Comparison of ENCODE assay signal across 8 cellular contexts in the genomic region with DNA sequence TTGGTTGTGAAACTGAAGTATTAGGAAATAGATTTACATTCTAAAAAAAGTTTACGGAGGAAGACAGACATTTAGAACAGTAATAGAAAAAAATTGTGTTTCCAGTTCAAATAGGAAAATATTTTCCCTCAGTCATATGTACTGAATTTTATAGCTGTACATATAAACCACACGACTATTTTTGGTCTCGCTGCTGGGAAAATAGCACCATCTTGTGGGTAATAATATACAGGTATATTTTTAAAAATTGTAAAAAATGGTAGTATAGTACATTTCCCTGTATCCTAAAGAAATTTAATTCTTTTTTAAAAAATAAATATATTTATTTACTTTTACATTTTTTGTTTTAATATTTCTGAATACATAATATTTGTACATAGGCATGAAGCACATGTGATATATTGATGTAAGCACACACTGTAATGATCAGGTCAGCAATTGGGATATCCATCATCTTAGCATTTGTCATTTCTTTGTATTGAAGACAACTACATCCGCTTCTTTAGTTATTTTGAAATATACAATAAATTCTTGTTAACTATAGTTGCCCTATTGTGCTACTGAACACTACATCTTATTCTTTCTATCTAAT.
A peak's percentile ranks its signal among the peaks of the same experiment; 100 is the strongest.
DNase-seq lines count a peak whose midpoint lies in the region; ATAC-seq and TF ChIP-seq lines count a peak whose summit lies in the region.

No MANE protein-coding gene starts in this region.

- no peaks in the 10 kb centered on the region for H3K36me3 ChIP-seq in Karpas-422 (ENCODE audit: insufficient read depth, low read length)
- no peaks in the 10 kb centered on the region for H3K36me3 ChIP-seq in mucosa of descending colon (ENCODE audit: low read depth)

- no peaks in the 10 kb centered on the region for H3K79me2 ChIP-seq in Karpas-422 (ENCODE audit: low read length)

- H3K9ac ChIP-seq in Karpas-422 (ENCODE audit: low read length) = no peak overlapping the region

- no peaks in the 10 kb centered on the region for H4K20me1 ChIP-seq in Karpas-422 (ENCODE audit: insufficient read depth, low read depth, low read length)

- H3K27me3 ChIP-seq in Karpas-422 (ENCODE audit: low read length) = no peaks in the 10 kb centered on the region

- intact Hi-C loops in mucosa of descending colon (cut with DNase I, micrococcal nuclease) = no loop called here
- intact Hi-C loops in Right ventricle myocardium superior (cut with DNase I) = no loop called here

- no peak overlapping the region for H3K4me3 ChIP-seq in Karpas-422 (ENCODE audit: low read length)
- no peak overlapping the region for H3K4me3 ChIP-seq in astrocyte of the cerebellum (ENCODE audit: low read depth, low read length)
- H3K4me3 ChIP-seq in mucosa of descending colon = no peak overlapping the region

- H2AFZ ChIP-seq in Karpas-422 (ENCODE audit: low read length) = no peak overlapping the region

- no peaks in the 10 kb centered on the region for H3K9me3 ChIP-seq in Karpas-422 (ENCODE audit: low read length)
- H3K9me3 ChIP-seq in mucosa of descending colon = no peaks in the 10 kb centered on the region

- peak; percentile 17 for TF ChIP-seq CTCF in GM12873 (IDR thresholded peaks at IDR 0.05; ENCODE audit: insufficient read depth, low read depth, low read length, missing control alignments)
- peak; percentile 37 for TF ChIP-seq CTCF in astrocyte of the cerebellum (IDR thresholded peaks at IDR 0.05; ENCODE audit: low read depth, low read length, missing control alignments)
- no peak for TF ChIP-seq CTCF in mucosa of descending colon (IDR thresholded peaks at IDR 0.05)

- H3K4me1 ChIP-seq in Karpas-422 (ENCODE audit: low read length) (no peaks in the 10 kb centered on the region), mucosa of descending colon (ENCODE audit: low read depth) (peaks cover 2% of the 10 kb centered on the region)

- ATAC-seq in mucosa of descending colon (peak; percentile 36), Right ventricle myocardium superior (ENCODE audit: poor library complexity) (no peak), HG02678 (IDR thresholded peaks at IDR 0.05; ENCODE audit: unreplicated experiment) (no peak)

- no peaks in the 10 kb centered on the region for H3K9me2 ChIP-seq in Karpas-422 (replicated peaks; ENCODE audit: insufficient read depth, low read length)

- DNase-seq in Karpas-422 (peak; percentile 56), astrocyte of the cerebellum (ENCODE audit: low read depth) (peak; percentile 9), mucosa of descending colon (no peak), Right ventricle myocardium superior (no peak), germinal center (ENCODE audit: low spot score) (no peak)
- no peak for DNase-seq in activated T-cell treated with anti-CD3 and anti-CD28 coated beads, Interleukin-2, amount 50 U/mL, for 1 hour

- in situ Hi-C loops in astrocyte of the cerebellum (cut with HindIII; ENCODE audit: low sequenced_read_pairs) = loop anchor here (25.0 kb wide), 1 partner anchor 286 kb away; no protein-coding TSS in a partner anchor

- H3K27ac ChIP-seq in Karpas-422 (ENCODE audit: low read length) = no peak overlapping the region

- no peak overlapping the region for H3K4me2 ChIP-seq in Karpas-422 (ENCODE audit: low read depth, low read length, poor library complexity, severe bottlenecking)

Comparison
In these comparisons a context has a peak if more than half of its experiments do, and no peak if none do; other contexts are left out.
1. DNase-seq: peak in Karpas-422 (single experiment) and astrocyte of the cerebellum (single experiment); none in mucosa of descending colon (0 of 3), Right ventricle myocardium superior (single experiment), germinal center (single experiment) and activated T-cell treated with anti-CD3 and anti-CD28 coated beads, Interleukin-2, amount 50 U/mL, for 1 hour (single experiment).